In genomic region chr3:38210141-38210757, GRCh38 we compare ENCODE assay signal across 11 cellular contexts. TPM values are rescaled to one million over a fixed set of nuclear protein-coding genes. Genes with fewer than 3 reads are reported as not detected.
DNase-seq lines count a peak whose midpoint lies in the region; ATAC-seq and TF ChIP-seq lines count a peak whose summit lies in the region.
"Had no signal": no experiment of that assay in that cellular context is flagged by ENCODE, and none has a peak within 500 bp of the region (broad histone marks: within the 10 kb centered on the region; RNA-seq: fewer than 3 reads in every experiment).

No MANE protein-coding gene starts in this region.

- H3K4me3 ChIP-seq in heart right ventricle, result no peak overlapping the region
- H3K4me3 ChIP-seq: uterus had no signal

- TF ChIP-seq CTCF in nephron progenitor cell (IDR thresholded peaks at IDR 0.05), result no peak
- no peak for TF ChIP-seq CTCF in heart right ventricle (IDR thresholded peaks at IDR 0.05)

- no peak overlapping the region for H3K4me3 Mint-ChIP-seq in activated CD4-positive, alpha-beta T cell treated with anti-CD3 and anti-CD28 coated beads for 36 hours
- no peak overlapping the region for H3K4me3 Mint-ChIP-seq in nephron progenitor cell

- 97 to 100% methylated on average over 2 of the region's 2 CpGs for WGBS in heart right ventricle, 2 donors

- peak; percentile 14 for DNase-seq in activated CD4-positive, alpha-beta T cell treated with anti-CD3 and anti-CD28 coated beads for 36 hours
- no peak for DNase-seq in activated CD4-positive, alpha-beta T cell treated with anti-CD3 and anti-CD28 coated beads, Interleukin-2, amount 50 U/mL, for 48 hours
- DNase-seq in nephron progenitor cell (no peak), GM19238 (ENCODE audit: insufficient read length, low spot score) (no peak), heart right ventricle (no peak), SW480 (ENCODE audit: low spot score) (no peak)
- DNase-seq: activated gamma-delta T cell, occipital lobe, uterus had no signal

- H3K4me1 ChIP-seq in heart right ventricle, result peaks cover 0 to 39% (median 12%) of the 10 kb centered on the region in 9 donors
- H3K4me1 ChIP-seq: uterus had no signal

- CTCF ChIA-PET in activated CD4-positive, alpha-beta T cell treated with anti-CD3 and anti-CD28 coated beads for 36 hours (lab: Charles Lee), result interaction anchor here (1.4 to 1.5 kb wide), 2 partner anchors 16 to 47 kb away, joined by 3 read pairs; no protein-coding TSS in a partner anchor

- peaks cover 0 to 6% (median 0%) of the 10 kb centered on the region in 11 donors for H3K9me3 ChIP-seq in heart right ventricle
- H3K9me3 ChIP-seq: uterus had no signal

- H3K27me3 Mint-ChIP-seq in activated CD4-positive, alpha-beta T cell treated with anti-CD3 and anti-CD28 coated beads for 36 hours, result no peaks in the 10 kb centered on the region
- no peaks in the 10 kb centered on the region for H3K27me3 Mint-ChIP-seq in nephron progenitor cell (ENCODE audit: low read depth, poor library complexity)

- ATAC-seq in activated CD4-positive, alpha-beta T cell treated with anti-CD3 and anti-CD28 coated beads for 36 hours, result peak; percentile 33
- peak; percentile 93 for ATAC-seq in GM21529 (IDR thresholded peaks at IDR 0.05; ENCODE audit: unreplicated experiment)
- ATAC-seq in HG03342 (IDR thresholded peaks at IDR 0.05; ENCODE audit: unreplicated experiment), result peak; percentile 70
- ATAC-seq in heart right ventricle, result no peak

- H3K9me3 Mint-ChIP-seq in activated CD4-positive, alpha-beta T cell treated with anti-CD3 and anti-CD28 coated beads for 36 hours (ENCODE audit: low read depth), result no peaks in the 10 kb centered on the region
- H3K9me3 Mint-ChIP-seq in nephron progenitor cell, result no peaks in the 10 kb centered on the region

- H3K36me3 Mint-ChIP-seq in activated CD4-positive, alpha-beta T cell treated with anti-CD3 and anti-CD28 coated beads for 36 hours (ENCODE audit: low read depth), result peaks cover 30% of the 10 kb centered on the region
- H3K36me3 Mint-ChIP-seq in nephron progenitor cell (ENCODE audit: low read depth), result peaks cover 42% of the 10 kb centered on the region

- peak overlapping the region; percentile 29 for H3K27ac Mint-ChIP-seq in activated CD4-positive, alpha-beta T cell treated with anti-CD3 and anti-CD28 coated beads for 36 hours
- H3K27ac Mint-ChIP-seq in nephron progenitor cell, result peak overlapping the region; percentile 52

- intact Hi-C loops in activated CD4-positive, alpha-beta T cell treated with anti-CD3 and anti-CD28 coated beads for 36 hours (cut with DNase I, micrococcal nuclease), result loop anchor here in 1 of 2 experiments (5.0 kb wide), 1 partner anchor 73 kb away; the partner anchor contains the start of genes ACAA1 and MYD88
- intact Hi-C loops in heart right ventricle (cut with DNase I), result no loop called here

- no peaks in the 10 kb centered on the region for H3K27me3 ChIP-seq in heart right ventricle
- H3K27me3 ChIP-seq: uterus had no signal

- peaks cover 65% of the 10 kb centered on the region for H3K4me1 Mint-ChIP-seq in activated CD4-positive, alpha-beta T cell treated with anti-CD3 and anti-CD28 coated beads for 36 hours
- H3K4me1 Mint-ChIP-seq in nephron progenitor cell, result peaks cover 10% of the 10 kb centered on the region

- POLR2A ChIA-PET in activated CD4-positive, alpha-beta T cell treated with anti-CD3 and anti-CD28 coated beads for 36 hours (lab: Charles Lee), result interaction anchor here (0.7 kb wide), 2 partner anchors 30 to 88 kb away, joined by 3 to 4 read pairs; no protein-coding TSS in a partner anchor

- peaks cover 0 to 11% (median 0%) of the 10 kb centered on the region in 9 donors for H3K36me3 ChIP-seq in heart right ventricle
- H3K36me3 ChIP-seq: uterus had no signal

- no peak overlapping the region for H3K27ac ChIP-seq in heart right ventricle
- H3K27ac ChIP-seq: uterus had no signal

RNA-seq across cellular contexts. Expression of gene OXSR1, which starts 44.9 kb away (rescaled TPM):
- total RNA-seq in activated CD4-positive, alpha-beta T cell treated with anti-CD3 and anti-CD28 coated beads for 36 hours, result 10 to 100 TPM; 53.7 to 56.0 TPM
- 10 to 100 TPM; 27.3 to 38.4 (median 31.6) TPM for total RNA-seq in heart right ventricle
- polyA plus RNA-seq in heart right ventricle, result 10 to 100 TPM; 13.7 to 15.9 TPM

RNA-seq across cellular contexts. Expression of gene SLC22A13, which starts 55.4 kb away (rescaled TPM):
- under 1 TPM; 0.21 TPM for total RNA-seq in activated CD4-positive, alpha-beta T cell treated with anti-CD3 and anti-CD28 coated beads for 36 hours
- under 1 TPM in 6 of 10 donors, not detected in 4; 0.13 to 0.49 (median 0.25) TPM for total RNA-seq in heart right ventricle
- under 1 TPM; 0.03 to 0.44 TPM for polyA plus RNA-seq in heart right ventricle

Comparison
In these comparisons a context has a peak if more than half of its experiments do, and no peak if none do; other contexts are left out.
1. ATAC-seq: peak in activated CD4-positive, alpha-beta T cell treated with anti-CD3 and anti-CD28 coated beads for 36 hours (single experiment), GM21529 (single experiment) and HG03342 (single experiment); none in heart right ventricle (0 of 8).